Comparison of ENCODE assay signal across 28 cellular contexts in the genomic region with DNA sequence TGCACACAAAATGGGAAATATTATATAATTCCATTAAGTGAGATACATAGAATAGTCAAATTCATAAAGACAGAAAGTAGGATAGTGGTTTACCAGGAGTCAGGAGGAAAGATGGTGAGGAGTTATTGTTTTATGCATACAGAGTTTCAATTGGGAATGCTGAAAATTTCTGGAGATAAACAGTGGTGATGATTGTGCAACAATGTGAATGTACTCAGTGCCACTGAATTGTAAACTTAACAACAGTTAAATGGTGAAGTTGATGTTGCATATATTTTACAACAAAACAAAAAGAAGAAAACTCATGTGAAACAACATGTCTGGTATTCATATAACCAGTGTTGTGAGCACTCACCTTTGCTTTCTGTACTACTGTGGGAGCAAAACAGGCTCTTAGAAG.
"Had no signal": no experiment of that assay in that cellular context is flagged by ENCODE, and none has a peak within 500 bp of the region (broad histone marks: within the 10 kb centered on the region; RNA-seq: fewer than 3 reads in every experiment).

No MANE protein-coding gene starts in this region.

- H3K4me1 ChIP-seq: neural progenitor cell, parathyroid adenoma, psoas muscle, stomach, thyroid gland, tibial nerve, upper lobe of left lung, uterus had no signal

- H3K9ac ChIP-seq: neural progenitor cell, parathyroid adenoma had no signal

- H3K79me2 ChIP-seq: parathyroid adenoma had no signal

- H3K27me3 ChIP-seq: neural progenitor cell, ovary, stomach, thyroid gland, tibial nerve, upper lobe of left lung, uterus had no signal

- H3K4me3 Mint-ChIP-seq: naive thymus-derived CD4-positive, alpha-beta T cell; natural killer cell; nephron; neural progenitor cell; stimulated activated effector memory CD8-positive, alpha-beta T cell treated with anti-CD3 and anti-CD28 coated beads, Interleukin-12 subunit alpha, Interleukin-12 subunit beta, amount 100 ng/mL, for 72 hours; stimulated activated naive B cell treated with anti-CD40 and anti-IgM and Interleukin-4, amounts not matched to agents 10 μg/mL and 1 μg/mL and 100 μg/mL, for 72 hours; stimulated activated naive CD8-positive, alpha-beta T cell treated with anti-CD3 and anti-CD28 coated beads, Interleukin-15, Interleukin-2, amounts not matched to agents 100 ng/mL and 50 ng/mL, for 24 hours had no signal

- H3K9me3 Mint-ChIP-seq: naive thymus-derived CD4-positive, alpha-beta T cell; nephron; neural progenitor cell; stimulated activated naive CD8-positive, alpha-beta T cell treated with anti-CD3 and anti-CD28 coated beads, Interleukin-15, Interleukin-2, amounts not matched to agents 100 ng/mL and 50 ng/mL, for 24 hours had no signal

- ATAC-seq: naive thymus-derived CD4-positive, alpha-beta T cell; natural killer cell; psoas muscle; right cardiac atrium; sciatic nerve; stimulated activated effector memory CD8-positive, alpha-beta T cell treated with anti-CD3 and anti-CD28 coated beads, Interleukin-12 subunit alpha, Interleukin-12 subunit beta, amount 100 ng/mL, for 72 hours; stimulated activated naive B cell treated with anti-CD40 and anti-IgM and Interleukin-4, amounts not matched to agents 10 μg/mL and 1 μg/mL and 100 μg/mL, for 72 hours had no signal

- H3K36me3 ChIP-seq: neural progenitor cell, ovary, stomach, thoracic aorta, thyroid gland, tibial nerve, upper lobe of left lung, uterus had no signal

- H3K4me2 ChIP-seq: neural progenitor cell had no signal

- H3K4me3 ChIP-seq: neural progenitor cell, ovary, psoas muscle, skin epidermis, stomach, thoracic aorta, thyroid gland, tibial nerve, upper lobe of left lung, uterus had no signal

- H2AFZ ChIP-seq: neural progenitor cell, parathyroid adenoma had no signal

- H3K4me1 Mint-ChIP-seq: naive thymus-derived CD4-positive, alpha-beta T cell; natural killer cell; nephron; neural progenitor cell; stimulated activated effector memory CD8-positive, alpha-beta T cell treated with anti-CD3 and anti-CD28 coated beads, Interleukin-12 subunit alpha, Interleukin-12 subunit beta, amount 100 ng/mL, for 72 hours; stimulated activated naive B cell treated with anti-CD40 and anti-IgM and Interleukin-4, amounts not matched to agents 10 μg/mL and 1 μg/mL and 100 μg/mL, for 72 hours had no signal

- H3K27ac Mint-ChIP-seq: naive thymus-derived CD4-positive, alpha-beta T cell; natural killer cell; nephron; neural progenitor cell; progenitor cell of endocrine pancreas; stimulated activated effector memory CD8-positive, alpha-beta T cell treated with anti-CD3 and anti-CD28 coated beads, Interleukin-12 subunit alpha, Interleukin-12 subunit beta, amount 100 ng/mL, for 72 hours; stimulated activated naive B cell treated with anti-CD40 and anti-IgM and Interleukin-4, amounts not matched to agents 10 μg/mL and 1 μg/mL and 100 μg/mL, for 72 hours; stimulated activated naive CD8-positive, alpha-beta T cell treated with anti-CD3 and anti-CD28 coated beads, Interleukin-15, Interleukin-2, amounts not matched to agents 100 ng/mL and 50 ng/mL, for 24 hours had no signal

- H3K9me3 ChIP-seq: ovary, psoas muscle, thoracic aorta, thyroid gland, tibial nerve, uterus had no signal

- H3K27ac ChIP-seq: neural progenitor cell, ovary, parathyroid adenoma, psoas muscle, skin epidermis, stomach, thoracic aorta, thyroid gland, tibial nerve, upper lobe of left lung, uterus had no signal

- H3K27me3 Mint-ChIP-seq: progenitor cell of endocrine pancreas; stimulated activated naive B cell treated with anti-CD40 and anti-IgM and Interleukin-4, amounts not matched to agents 10 μg/mL and 1 μg/mL and 100 μg/mL, for 72 hours; stimulated activated naive CD8-positive, alpha-beta T cell treated with anti-CD3 and anti-CD28 coated beads, Interleukin-15, Interleukin-2, amounts not matched to agents 100 ng/mL and 50 ng/mL, for 24 hours had no signal

- DNase-seq: naive thymus-derived CD4-positive, alpha-beta T cell; natural killer cell; occipital lobe; ovary; posterior cingulate gyrus; psoas muscle; right cardiac atrium; stimulated activated CD4-positive, alpha-beta T cell treated with anti-CD3 and anti-CD28 coated beads, Interleukin-15, amount 100 ng/mL, for 24 hours; stimulated activated CD4-positive, alpha-beta T cell treated with anti-CD3 and anti-CD28 coated beads, Interleukin-2, amount 100 ng/mL, for 24 hours; stimulated activated CD4-positive, alpha-beta T cell treated with anti-CD3 and anti-CD28 coated beads, Interleukin-2, amount 100 ng/mL, for 48 hours; stimulated activated CD4-positive, alpha-beta T cell treated with anti-CD3 and anti-CD28 coated beads, Interleukin-4, amount 100 ng/mL, for 24 hours; stimulated activated naive B cell treated with anti-CD40 and anti-IgM and Interleukin-4, amounts not matched to agents 10 μg/mL and 1 μg/mL and 100 μg/mL, for 72 hours; stimulated activated naive CD4-positive, alpha-beta T cell treated with Interleukin-2 at 50 U/mL for 16 hours; stomach; thyroid gland; trophoblast cell; upper lobe of left lung; uterus had no signal

- H3K36me3 Mint-ChIP-seq: naive thymus-derived CD4-positive, alpha-beta T cell; natural killer cell; neural progenitor cell; stimulated activated effector memory CD8-positive, alpha-beta T cell treated with anti-CD3 and anti-CD28 coated beads, Interleukin-12 subunit alpha, Interleukin-12 subunit beta, amount 100 ng/mL, for 72 hours; stimulated activated naive B cell treated with anti-CD40 and anti-IgM and Interleukin-4, amounts not matched to agents 10 μg/mL and 1 μg/mL and 100 μg/mL, for 72 hours had no signal
